In the genomic region with DNA sequence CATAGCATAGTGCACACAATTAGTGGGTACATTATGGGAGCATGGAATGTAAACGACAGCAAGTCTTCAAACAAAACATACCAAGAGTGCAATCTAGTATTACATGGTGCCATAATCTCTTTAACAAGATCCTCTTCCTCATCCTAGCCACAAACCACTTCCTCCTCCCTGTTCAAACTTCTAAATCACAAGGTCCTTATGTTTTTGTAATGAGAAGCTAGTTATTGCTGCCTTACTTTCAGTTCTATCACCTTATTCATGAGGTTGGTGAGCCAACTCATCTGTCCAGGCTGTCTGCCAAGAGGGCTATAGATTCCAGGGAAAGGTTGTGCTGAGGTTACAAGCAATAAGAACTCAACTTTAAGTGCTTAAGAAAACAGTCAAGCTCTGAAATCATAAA, we compare ENCODE assay signal across 8 cellular contexts.
DNase-seq lines count a peak whose midpoint lies in the region; ATAC-seq, FAIRE-seq and TF ChIP-seq lines count a peak whose summit lies in the region.

No MANE protein-coding gene starts in this region.

- H3K27me3 ChIP-seq in ACC112 (ENCODE audit: insufficient read depth, low read length) = no peaks in the 10 kb centered on the region
- peaks cover 4% of the 10 kb centered on the region for H3K27me3 ChIP-seq in skeletal muscle satellite cell (ENCODE audit: control insufficient read depth, insufficient read depth, low read length)
- H3K27me3 ChIP-seq in tibial artery = no peaks in the 10 kb centered on the region
- H3K27me3 ChIP-seq in ascending aorta = no peaks in the 10 kb centered on the region

- H3K79me2 ChIP-seq in ACC112 (ENCODE audit: control insufficient read depth, insufficient read depth, low read length, unreplicated experiment) = no peaks in the 10 kb centered on the region

- no peak overlapping the region for H3K9ac ChIP-seq in skeletal muscle satellite cell (ENCODE audit: low read depth, low read length)

- TF ChIP-seq CTCF in tibial artery (IDR thresholded peaks at IDR 0.05) (no peak), ascending aorta (IDR thresholded peaks at IDR 0.05) (no peak)

- FAIRE-seq in colon (lab: Jason Lieb, UNC) = peak; percentile 10

- DNase-seq in NCI-H82 treated with DMSO at 0.1 percent for 48 hours (lab: John Stamatoyannopoulos, UW; ENCODE audit: unreplicated experiment) (peak; percentile 42), tibial artery (no peak), ascending aorta (ENCODE audit: low spot score in 2 of 2) (no peak)

- H3K4me3 ChIP-seq in ACC112 (ENCODE audit: low read depth, low read length) = peak overlapping the region; percentile 15; the same call in 1 of the 2 replicates
- H3K4me3 ChIP-seq in skeletal muscle satellite cell (ENCODE audit: low read length) = no peak overlapping the region
- no peak overlapping the region for H3K4me3 ChIP-seq in tibial artery
- no peak overlapping the region for H3K4me3 ChIP-seq in ascending aorta

- peaks cover 24% of the 10 kb centered on the region for H3K4me1 ChIP-seq in ACC112 (ENCODE audit: control insufficient read depth, insufficient read depth, low read length, unreplicated experiment)
- H3K4me1 ChIP-seq in skeletal muscle satellite cell (ENCODE audit: control insufficient read depth, insufficient read depth, low read length) = peaks cover 34% of the 10 kb centered on the region
- no peaks in the 10 kb centered on the region for H3K4me1 ChIP-seq in tibial artery
- no peaks in the 10 kb centered on the region for H3K4me1 ChIP-seq in ascending aorta

- H3K27ac ChIP-seq in ACC112 (ENCODE audit: low read depth, low read length) (peak overlapping the region; percentile 78), tibial artery (no peak overlapping the region), ascending aorta (no peak overlapping the region)

- intact Hi-C loops in tibial artery (cut with DNase I; ENCODE audit: low total_unique reads) = no loop called here
- intact Hi-C loops in ascending aorta (cut with DNase I) = no loop called here

- peak overlapping the region; percentile 48 for H3K4me2 ChIP-seq in skeletal muscle satellite cell (ENCODE audit: low read length)

- ATAC-seq in GM18519 (IDR thresholded peaks at IDR 0.05; ENCODE audit: low FRiP score, unreplicated experiment) (peak; percentile 56), HG02623 (IDR thresholded peaks at IDR 0.05; ENCODE audit: unreplicated experiment) (no peak)

- no peaks in the 10 kb centered on the region for H3K9me3 ChIP-seq in skeletal muscle satellite cell (replicated peaks; ENCODE audit: low read length)
- no peaks in the 10 kb centered on the region for H3K9me3 ChIP-seq in tibial artery
- no peaks in the 10 kb centered on the region for H3K9me3 ChIP-seq in ascending aorta

- peak overlapping the region; percentile 1 for H2AFZ ChIP-seq in ACC112 (ENCODE audit: low read length, unreplicated experiment)

- H3K36me3 ChIP-seq in ACC112 (ENCODE audit: insufficient read depth, low read length) (no peaks in the 10 kb centered on the region), skeletal muscle satellite cell (ENCODE audit: insufficient read depth, low read length) (no peaks in the 10 kb centered on the region), tibial artery (no peaks in the 10 kb centered on the region), ascending aorta (no peaks in the 10 kb centered on the region)
